2 cellular contexts compared by ENCODE assay signal in the genomic region with DNA sequence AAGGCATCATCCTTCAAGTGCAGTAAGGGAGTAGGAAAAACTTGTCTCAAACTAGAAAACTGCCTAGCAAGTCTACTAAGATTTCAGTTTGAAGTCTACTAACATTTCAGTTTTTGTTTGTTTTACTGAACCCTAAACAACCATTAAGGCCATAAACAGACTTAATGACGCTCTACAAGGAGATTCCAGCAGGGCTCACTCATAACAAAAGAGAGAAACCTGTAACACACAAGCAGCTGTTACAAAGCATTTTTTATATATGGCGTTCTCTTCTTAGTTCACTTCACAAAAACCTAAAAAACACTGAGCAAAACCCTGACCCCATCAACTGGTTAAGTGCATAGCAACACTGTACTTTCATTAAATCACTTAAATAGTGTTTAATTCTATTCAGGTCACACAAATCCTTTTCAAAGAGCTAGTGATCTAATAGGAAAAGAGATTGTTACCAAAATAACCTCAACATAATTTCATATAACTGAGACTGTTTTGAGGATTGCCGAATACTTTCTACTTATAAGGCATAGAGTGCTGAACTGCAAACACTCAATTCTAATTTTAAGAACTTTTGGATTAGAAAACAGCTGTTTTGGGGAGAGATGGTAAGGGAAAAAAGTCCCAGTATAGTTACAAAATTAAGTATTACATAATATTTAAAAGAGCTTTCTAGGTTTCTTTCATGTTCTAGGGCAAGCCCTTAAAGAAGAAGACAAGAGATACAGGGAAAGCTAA.
TF ChIP-seq lines count a peak whose summit lies in the region.

No MANE protein-coding gene starts in this region.

TF ChIP-seq in IMR-90, 13 proteins besides CTCF, POLR2A, EP300 and RAD21:
- TF ChIP-seq CEBPB (IDR thresholded peaks at IDR 0.05; ENCODE audit: low read depth, low read length) (no peak), MAZ (IDR thresholded peaks at IDR 0.05; ENCODE audit: borderline replicate concordance, low read depth, low read length) (no peak), RFX5 (IDR thresholded peaks at IDR 0.05; ENCODE audit: low read depth, low read length) (no peak)
TF ChIP-seq in IMR-90: peak in this region for 0.

TF ChIP-seq in liver, 16 proteins besides CTCF, POLR2A, EP300 and RAD21:
- TF ChIP-seq JUND (IDR thresholded peaks at IDR 0.05) (no peak), YY1 (IDR thresholded peaks at IDR 0.05) (no peak), TAF1 (conservative IDR thresholded peaks at IDR 0.05) (no peak), SP1 (IDR thresholded peaks at IDR 0.05) (no peak), FOXA1 (IDR thresholded peaks at IDR 0.05) (no peak), ZBTB33 (IDR thresholded peaks at IDR 0.05) (no peak), GABPA (IDR thresholded peaks at IDR 0.05 in 1 of 2, conservative IDR thresholded peaks at IDR 0.05 in 1 of 2) (no peak), FOXA2 (IDR thresholded peaks at IDR 0.05) (no peak), NR2F2 (IDR thresholded peaks at IDR 0.05) (no peak), MAX (IDR thresholded peaks at IDR 0.05) (no peak), HNF4G (IDR thresholded peaks at IDR 0.05) (no peak), RXRA (IDR thresholded peaks at IDR 0.05) (no peak), EGR1 (IDR thresholded peaks at IDR 0.05; ENCODE audit: low read depth in 2 of 2) (no peak), HNF4A (conservative IDR thresholded peaks at IDR 0.05) (no peak)
- TF ChIP-seq, protein P1, sequence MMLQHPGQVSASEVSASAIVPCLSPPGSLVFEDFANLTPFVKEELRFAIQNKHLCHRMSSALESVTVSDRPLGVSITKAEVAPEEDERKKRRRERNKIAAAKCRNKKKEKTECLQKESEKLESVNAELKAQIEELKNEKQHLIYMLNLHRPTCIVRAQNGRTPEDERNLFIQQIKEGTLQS (IDR thresholded peaks at IDR 0.05): no peak
- TF ChIP-seq, protein P2, sequence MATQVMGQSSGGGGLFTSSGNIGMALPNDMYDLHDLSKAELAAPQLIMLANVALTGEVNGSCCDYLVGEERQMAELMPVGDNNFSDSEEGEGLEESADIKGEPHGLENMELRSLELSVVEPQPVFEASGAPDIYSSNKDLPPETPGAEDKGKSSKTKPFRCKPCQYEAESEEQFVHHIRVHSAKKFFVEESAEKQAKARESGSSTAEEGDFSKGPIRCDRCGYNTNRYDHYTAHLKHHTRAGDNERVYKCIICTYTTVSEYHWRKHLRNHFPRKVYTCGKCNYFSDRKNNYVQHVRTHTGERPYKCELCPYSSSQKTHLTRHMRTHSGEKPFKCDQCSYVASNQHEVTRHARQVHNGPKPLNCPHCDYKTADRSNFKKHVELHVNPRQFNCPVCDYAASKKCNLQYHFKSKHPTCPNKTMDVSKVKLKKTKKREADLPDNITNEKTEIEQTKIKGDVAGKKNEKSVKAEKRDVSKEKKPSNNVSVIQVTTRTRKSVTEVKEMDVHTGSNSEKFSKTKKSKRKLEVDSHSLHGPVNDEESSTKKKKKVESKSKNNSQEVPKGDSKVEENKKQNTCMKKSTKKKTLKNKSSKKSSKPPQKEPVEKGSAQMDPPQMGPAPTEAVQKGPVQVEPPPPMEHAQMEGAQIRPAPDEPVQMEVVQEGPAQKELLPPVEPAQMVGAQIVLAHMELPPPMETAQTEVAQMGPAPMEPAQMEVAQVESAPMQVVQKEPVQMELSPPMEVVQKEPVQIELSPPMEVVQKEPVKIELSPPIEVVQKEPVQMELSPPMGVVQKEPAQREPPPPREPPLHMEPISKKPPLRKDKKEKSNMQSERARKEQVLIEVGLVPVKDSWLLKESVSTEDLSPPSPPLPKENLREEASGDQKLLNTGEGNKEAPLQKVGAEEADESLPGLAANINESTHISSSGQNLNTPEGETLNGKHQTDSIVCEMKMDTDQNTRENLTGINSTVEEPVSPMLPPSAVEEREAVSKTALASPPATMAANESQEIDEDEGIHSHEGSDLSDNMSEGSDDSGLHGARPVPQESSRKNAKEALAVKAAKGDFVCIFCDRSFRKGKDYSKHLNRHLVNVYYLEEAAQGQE (IDR thresholded peaks at IDR 0.05): no peak
